9 cellular contexts compared by ENCODE assay signal in genomic region chr11:109972181-109972715, GRCh38.
DNase-seq lines count a peak whose midpoint lies in the region; ATAC-seq and TF ChIP-seq lines count a peak whose summit lies in the region.
"Had no signal": no experiment of that assay in that cellular context is flagged by ENCODE, and none has a peak within 500 bp of the region (broad histone marks: within the 10 kb centered on the region; RNA-seq: fewer than 3 reads in every experiment).

No MANE protein-coding gene starts in this region.

- peak overlapping the region; percentile 79 for H3K4me2 ChIP-seq in Loucy (ENCODE audit: low read depth, low read length, poor library complexity, severe bottlenecking)

- no peak overlapping the region for H3K9ac ChIP-seq in Loucy (ENCODE audit: low read depth, low read length, poor library complexity, severe bottlenecking)

- TF ChIP-seq CTCF in Loucy (conservative IDR thresholded peaks at IDR 0.05; ENCODE audit: low read length) = no peak

- H3K79me2 ChIP-seq in Loucy (ENCODE audit: insufficient read depth, low read length) = no peaks in the 10 kb centered on the region

- H3K36me3 ChIP-seq in Loucy (ENCODE audit: insufficient read depth, low read length) = no peaks in the 10 kb centered on the region

- H3K27me3 ChIP-seq in Loucy (ENCODE audit: insufficient read depth, low read length, poor library complexity, severe bottlenecking) = no peaks in the 10 kb centered on the region

- no peaks in the 10 kb centered on the region for H3K9me2 ChIP-seq in Loucy (replicated peaks; ENCODE audit: low read depth, low read length)

- no peak overlapping the region for H3K4me3 ChIP-seq in Loucy (ENCODE audit: low read length, poor library complexity, severe bottlenecking)

- no peaks in the 10 kb centered on the region for H3K9me3 ChIP-seq in Loucy (ENCODE audit: insufficient read depth, low read depth, low read length)

- no peaks in the 10 kb centered on the region for H4K20me1 ChIP-seq in Loucy (ENCODE audit: insufficient read depth, low read length, poor library complexity, severe bottlenecking)

- H3F3A ChIP-seq in Loucy (ENCODE audit: low read depth) = no peaks in the 10 kb centered on the region

- peak; percentile 66 for ATAC-seq in GM19025 (IDR thresholded peaks at IDR 0.05; ENCODE audit: low read depth, unreplicated experiment)
- ATAC-seq in HG02759 (IDR thresholded peaks at IDR 0.05; ENCODE audit: unreplicated experiment) = peak; percentile 61

- DNase-seq in pons (ENCODE audit: low spot score) (peak; percentile 58), RKO (ENCODE audit: low spot score) (no peak), iPS-NIHi11 (ENCODE audit: low spot score) (no peak)
- no peak for DNase-seq in stimulated activated CD4-positive, alpha-beta T cell treated with anti-CD3 and anti-CD28 coated beads, Interleukin-2, amount 100 ng/mL, for 24 hours
- DNase-seq in activated naive CD4-positive, alpha-beta T cell treated with anti-CD3 and anti-CD28 coated beads, Interleukin-2, amount 50 U/mL, for 16 hours = no peak
- DNase-seq: NCI-H524 had no signal

- H3K4me1 ChIP-seq in Loucy (ENCODE audit: insufficient read depth, low read length, poor library complexity, severe bottlenecking) = peaks cover 30% of the 10 kb centered on the region

- no peak overlapping the region; the same call in 1 of the 2 replicates for H2AFZ ChIP-seq in Loucy (ENCODE audit: low read length)
